ENCODE assay signal across 19 cellular contexts in the genomic region with DNA sequence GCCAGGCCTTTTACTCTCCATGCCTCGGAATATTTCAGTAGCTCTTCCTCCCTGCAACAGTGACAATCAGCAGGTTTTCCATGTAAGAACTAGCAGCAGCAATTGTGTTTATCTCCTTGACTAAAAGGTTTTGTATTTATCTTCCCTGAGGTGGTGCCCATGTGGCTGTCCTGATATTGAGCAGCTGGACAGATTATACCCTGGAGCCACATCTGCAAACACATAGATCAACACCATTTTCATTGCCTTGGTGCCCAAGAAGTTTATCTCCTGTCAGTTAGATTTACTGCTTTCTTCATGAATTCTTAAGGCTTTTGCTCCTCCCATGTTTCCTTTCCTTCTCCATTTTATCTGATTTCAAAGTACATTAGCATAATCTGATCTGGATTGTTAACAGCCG.
"Had no signal": no experiment of that assay in that cellular context is flagged by ENCODE, and none has a peak within 500 bp of the region (broad histone marks: within the 10 kb centered on the region; RNA-seq: fewer than 3 reads in every experiment).

No MANE protein-coding gene starts in this region.

- ATAC-seq: effector memory CD8-positive, alpha-beta T cell; mucosa of descending colon; sciatic nerve; stimulated activated effector memory CD8-positive, alpha-beta T cell treated with anti-CD3 and anti-CD28 coated beads, Interleukin-12 subunit alpha, Interleukin-12 subunit beta, amount 100 ng/mL, for 72 hours; WTC11 had no signal

- H3K27me3 Mint-ChIP-seq: activated naive CD8-positive, alpha-beta T cell; activated T-cell treated with anti-CD3 and anti-CD28 coated beads, Interleukin-2, amount 50 U/mL, for 24 hours; central memory CD8-positive, alpha-beta T cell; effector memory CD8-positive, alpha-beta T cell; memory B cell had no signal

- H3K4me3 Mint-ChIP-seq: activated naive CD8-positive, alpha-beta T cell; activated T-cell treated with anti-CD3 and anti-CD28 coated beads, Interleukin-2, amount 50 U/mL, for 24 hours; central memory CD8-positive, alpha-beta T cell; effector memory CD8-positive, alpha-beta T cell; immature natural killer cell; memory B cell; stimulated activated effector memory CD8-positive, alpha-beta T cell treated with anti-CD3 and anti-CD28 coated beads, Interleukin-12 subunit alpha, Interleukin-12 subunit beta, amount 100 ng/mL, for 72 hours; WTC11 had no signal

- H3K27ac Mint-ChIP-seq: activated naive CD8-positive, alpha-beta T cell; activated T-cell treated with anti-CD3 and anti-CD28 coated beads, Interleukin-2, amount 50 U/mL, for 24 hours; activated T-helper 2 cell treated with anti-CD3 and anti-CD28 coated beads, Interferon-gamma antibody, Interleukin-2, Interleukin-4, amounts not matched to agents 10 μg/mL and 5 μg/mL and 100 μg/mL, durations not matched to agents 14 hours and 24 hours and 36 hours; effector memory CD8-positive, alpha-beta T cell; immature natural killer cell; memory B cell; stimulated activated effector memory CD8-positive, alpha-beta T cell treated with anti-CD3 and anti-CD28 coated beads, Interleukin-12 subunit alpha, Interleukin-12 subunit beta, amount 100 ng/mL, for 72 hours; WTC11 had no signal

- H3K36me3 Mint-ChIP-seq: activated naive CD8-positive, alpha-beta T cell; immature natural killer cell; memory B cell; stimulated activated effector memory CD8-positive, alpha-beta T cell treated with anti-CD3 and anti-CD28 coated beads, Interleukin-12 subunit alpha, Interleukin-12 subunit beta, amount 100 ng/mL, for 72 hours; WTC11 had no signal

- H3K4me1 Mint-ChIP-seq: central memory CD8-positive, alpha-beta T cell; immature natural killer cell; memory B cell; stimulated activated effector memory CD8-positive, alpha-beta T cell treated with anti-CD3 and anti-CD28 coated beads, Interleukin-12 subunit alpha, Interleukin-12 subunit beta, amount 100 ng/mL, for 72 hours; WTC11 had no signal

- H3K9me3 Mint-ChIP-seq: memory B cell, WTC11 had no signal

- DNase-seq: activated naive CD4-positive, alpha-beta T cell; activated T-cell treated with anti-CD3 and anti-CD28 coated beads, Interleukin-2, amount 50 U/mL, for 24 hours; effector memory CD8-positive, alpha-beta T cell; glutamatergic neuron; immature natural killer cell; mucosa of descending colon; occipital lobe; posterior cingulate gyrus; small intestine; stimulated activated CD4-positive, alpha-beta T cell treated with anti-CD3 and anti-CD28 coated beads, Interleukin-2, amount 100 ng/mL, for 24 hours; stomach; T1000 had no signal
